Comparison of ENCODE assay signal across 19 cellular contexts in the genomic region with DNA sequence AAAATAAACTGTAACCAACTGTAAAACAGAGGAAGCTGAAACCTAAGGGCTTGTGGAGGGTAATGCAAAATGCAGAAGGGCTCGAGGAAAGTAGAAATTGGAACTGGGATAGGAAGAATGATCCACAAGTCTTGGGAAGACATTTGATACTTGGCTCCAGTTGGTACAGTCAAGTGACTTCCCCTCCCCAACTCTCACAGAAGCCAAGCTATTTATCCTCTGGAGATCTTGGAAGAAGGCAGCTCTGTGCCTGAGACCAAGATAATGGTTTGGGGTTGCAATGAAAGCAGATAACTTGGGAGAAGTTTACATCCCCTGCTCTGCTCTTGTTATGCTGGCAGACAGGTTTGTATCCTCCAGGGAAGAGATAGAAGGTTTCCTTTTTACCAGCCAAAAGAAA.
DNase-seq lines count a peak whose midpoint lies in the region; ATAC-seq, FAIRE-seq and TF ChIP-seq lines count a peak whose summit lies in the region.
"Had no signal": no experiment of that assay in that cellular context is flagged by ENCODE, and none has a peak within 500 bp of the region (broad histone marks: within the 10 kb centered on the region; RNA-seq: fewer than 3 reads in every experiment).

No MANE protein-coding gene starts in this region.

- no peak overlapping the region for H3K4ac ChIP-seq in H1 (replicated peaks; ENCODE audit: insufficient read length, low read depth, low read length)

- H3K23me2 ChIP-seq in H1 (ENCODE audit: low read depth, low read length) = no peaks in the 10 kb centered on the region

- H3K9me3 ChIP-seq in H1 (ENCODE audit: insufficient read depth in 2 of 2, low read depth in 1 of 2, low read length in 1 of 2) = no peaks in the 10 kb centered on the region
- H3K9me3 ChIP-seq: HAP-1 had no signal

- no peak overlapping the region for H3K9ac ChIP-seq in H1 (replicated peaks in 1 of 4; ENCODE audit: extremely low read depth in 1 of 4, low read depth in 3 of 4, low read length in 3 of 4)

- no peak overlapping the region for H4K91ac ChIP-seq in H1 (replicated peaks; ENCODE audit: insufficient read length, low read length)

- H3K4me3 ChIP-seq in GM23338 (no peak overlapping the region), H1 (ENCODE audit: extremely low read depth in 1 of 4, insufficient read depth in 2 of 4, low read depth in 3 of 4, low read length in 4 of 4) (no peak overlapping the region)
- H3K4me3 ChIP-seq: HAP-1 had no signal

- no peaks in the 10 kb centered on the region for H3K79me1 ChIP-seq in H1 (ENCODE audit: low read depth, low read length)

- H3K4me1 ChIP-seq in GM23338 (ENCODE audit: insufficient read depth) = no peaks in the 10 kb centered on the region
- H3K4me1 ChIP-seq in H1 (replicated peaks in 1 of 4; ENCODE audit: control insufficient read depth in 3 of 4, insufficient read depth in 4 of 4, low read length in 3 of 4) = no peaks in the 10 kb centered on the region

- H3K36me3 ChIP-seq in GM23338 (ENCODE audit: insufficient read depth) (no peaks in the 10 kb centered on the region), H1 (ENCODE audit: control insufficient read depth in 2 of 4, insufficient read depth in 4 of 4, low read length in 3 of 4) (no peaks in the 10 kb centered on the region)
- H3K36me3 ChIP-seq: HAP-1 had no signal

- H3K9me3 Mint-ChIP-seq in GM23338 = peaks cover 14% of the 10 kb centered on the region; the same call in 2 of the 3 replicates
- peaks cover 14% of the 10 kb centered on the region for H3K9me3 Mint-ChIP-seq in nephron

- H3K27me3 ChIP-seq in GM23338 (ENCODE audit: insufficient read depth) (no peaks in the 10 kb centered on the region), H1 (replicated peaks in 1 of 4; ENCODE audit: control insufficient read depth in 3 of 4, extremely low read depth in 1 of 4, insufficient read depth in 3 of 4, low read length in 3 of 4) (no peaks in the 10 kb centered on the region)

- H3K14ac ChIP-seq in H1 (ENCODE audit: insufficient read length) = no peak overlapping the region

- H2BK120ac ChIP-seq in H1 (replicated peaks; ENCODE audit: low read depth, low read length) = no peak overlapping the region

- no peak overlapping the region for H2AK5ac ChIP-seq in H1 (ENCODE audit: low read depth, low read length)

- H3K4me1 Mint-ChIP-seq in GM23338 (no peaks in the 10 kb centered on the region; the same call in 2 of the 3 replicates), nephron (peaks cover 11% of the 10 kb centered on the region)

- H4K20me1 ChIP-seq in GM23338 (replicated peaks; ENCODE audit: insufficient read depth) = no peaks in the 10 kb centered on the region; the same call in 1 of the 2 replicates
- no peaks in the 10 kb centered on the region for H4K20me1 ChIP-seq in H1 (replicated peaks in 1 of 2; ENCODE audit: control insufficient read depth in 1 of 2, insufficient read depth in 2 of 2, low read length in 2 of 2)

- peak; percentile 31; the same call in 1 of the 3 replicates for ATAC-seq in GM23338

- CTCF ChIA-PET in H1 (lab: Charles Lee; ENCODE audit: partially characterized antibody) (interaction anchor here (0.7 to 1.0 kb wide), 3 partner anchors 11 to 528 kb away, joined by 3 read pairs; no protein-coding TSS in a partner anchor), GM10248 (lab: Yijun Ruan, JAX) (interaction anchor here (1.8 kb wide), 1 partner anchor 45 kb away, joined by 4 read pairs; no protein-coding TSS in a partner anchor)

- POLR2A ChIA-PET in H1 (lab: Charles Lee; ENCODE audit: partially characterized antibody) = no interaction called here
- POLR2A ChIA-PET in GM10248 (lab: Yijun Ruan, JAX) = no interaction called here

- no peak overlapping the region for H2BK20ac ChIP-seq in H1 (ENCODE audit: low read length)

- H3K9me2 ChIP-seq in GM23338 (ENCODE audit: insufficient read depth) = no peaks in the 10 kb centered on the region

- no peak for FAIRE-seq in H1 (lab: Jason Lieb, UNC)
- FAIRE-seq: D721Med had no signal

- peak overlapping the region; percentile 83 for H2AFZ ChIP-seq in GM23338
- H2AFZ ChIP-seq in H1 (ENCODE audit: low read length) = peak overlapping the region; percentile 48

- no peaks in the 10 kb centered on the region for H3F3A ChIP-seq in GM23338 (replicated peaks; ENCODE audit: low read depth)

- no peak overlapping the region for H2BK12ac ChIP-seq in H1 (ENCODE audit: low read depth, low read length)

- no peak overlapping the region for H3K23ac ChIP-seq in H1 (ENCODE audit: insufficient read length)

- H3K4me3 Mint-ChIP-seq in GM23338 (no peak overlapping the region), nephron (no peak overlapping the region)

- TF ChIP-seq POLR2A in H1 (IDR thresholded peaks at IDR 0.05; ENCODE audit: control extremely low read depth in 1 of 2, low read depth in 2 of 2, low read length in 2 of 2) = no peak

- no peak overlapping the region for H3K56ac ChIP-seq in H1 (replicated peaks; ENCODE audit: insufficient read length, low read depth, low read length)

- H3K79me2 ChIP-seq in GM23338 (replicated peaks; ENCODE audit: insufficient read depth) (no peaks in the 10 kb centered on the region), H1 (ENCODE audit: control insufficient read depth in 1 of 2, insufficient read depth in 2 of 2, low read length in 2 of 2) (no peaks in the 10 kb centered on the region)

- H3K36me3 Mint-ChIP-seq in GM23338 (ENCODE audit: low read depth) (no peaks in the 10 kb centered on the region), nephron (ENCODE audit: low read depth) (no peaks in the 10 kb centered on the region)

- no peak overlapping the region for H3K18ac ChIP-seq in H1 (ENCODE audit: extremely low read depth, low read length)

- no peak overlapping the region for H2BK15ac ChIP-seq in H1 (ENCODE audit: low read length)

- H3K27ac ChIP-seq in GM23338 (ENCODE audit: low read depth) = no peak overlapping the region
- H3K27ac ChIP-seq in H1 (ENCODE audit: low read depth, low read length) = no peak overlapping the region
- H3K27ac ChIP-seq: C4-2B, HL-60 had no signal

- H3K27ac Mint-ChIP-seq in GM23338 (no peak overlapping the region), nephron (peak overlapping the region in 2 of 3 experiments; percentile 18 to 19)

- H4K5ac ChIP-seq in H1 (ENCODE audit: insufficient read length, low read depth, low read length) = no peak overlapping the region

- whole genome bisulfite sequencing in H1 (ENCODE audit: extremely low coverage in 1 of 2, insufficient coverage in 1 of 2, insufficient read length in 1 of 2, insufficient replicate concordance in 2 of 2, low coverage in 1 of 2, low lambda C conversion rate in 2 of 2, missing lambda C conversion rate in 1 of 2), 2 experiments = 88% methylated on average over 1 of the region's 1 CpG; no CpG with 5 or more reads in 1 of the 2 experiments

- DNase-seq in GM23338 (ENCODE audit: low spot score) (peak; percentile 1), NCI-H2171 treated with DMSO at 0.1 percent for 48 hours (lab: John Stamatoyannopoulos, UW) (peak; percentile 77), H1 (ENCODE audit: low read depth in 1 of 2, low spot score in 2 of 2) (no peak), NCI-H1436 treated with DMSO at 0.1 percent for 48 hours (lab: John Stamatoyannopoulos, UW) (no peak), GM10248 (ENCODE audit: extremely low spot score) (no peak), AG08396 (ENCODE audit: low spot score) (no peak), NCI-H345 (lab: John Stamatoyannopoulos, UW) (no peak)
- DNase-seq: AML-193, MM.1S, NCI-H1092, NCI-H146, NCI-H2029 treated with DMSO at 0.1 percent for 48 hours, NCI-H2227 treated with DMSO at 0.1 percent for 48 hours, NCI-H524 treated with DMSO at 0.1 percent for 48 hours had no signal

- no peak overlapping the region for H3K4me2 ChIP-seq in GM23338
- no peak overlapping the region for H3K4me2 ChIP-seq in H1 (ENCODE audit: insufficient read depth in 1 of 2, low read depth in 2 of 2, low read length in 2 of 2)

- no peak for TF ChIP-seq CTCF in GM23338 (conservative IDR thresholded peaks at IDR 0.05; ENCODE audit: low read depth in 2 of 2)
- no peak for TF ChIP-seq CTCF in H1 (IDR thresholded peaks at IDR 0.05; ENCODE audit: control extremely low read depth in 1 of 3, insufficient read depth in 1 of 3, low read depth in 1 of 3, low read length in 3 of 3)
- TF ChIP-seq CTCF in nephron (IDR thresholded peaks at IDR 0.05; ENCODE audit: unreplicated experiment in 3 of 3) = no peak
- no peak for TF ChIP-seq CTCF in GM10248 (IDR thresholded peaks at IDR 0.05; ENCODE audit: control extremely low read depth, extremely low read depth, low read depth, missing control alignments)

- H3K27me3 Mint-ChIP-seq in GM23338 (ENCODE audit: insufficient read depth, low read depth, poor library complexity) (no peaks in the 10 kb centered on the region), nephron (ENCODE audit: low read depth) (no peaks in the 10 kb centered on the region)

- H2BK5ac ChIP-seq in H1 (ENCODE audit: low read depth, low read length) = no peak overlapping the region

- no peak overlapping the region for H4K8ac ChIP-seq in H1 (ENCODE audit: extremely low read depth, insufficient read depth, low read length)

- TF ChIP-seq RAD21 in H1 (IDR thresholded peaks at IDR 0.05 in 1 of 2, conservative IDR thresholded peaks at IDR 0.05 in 1 of 2; ENCODE audit: low read depth in 2 of 2, low read length in 2 of 2) = no peak

- TF ChIP-seq EP300 in H1 (IDR thresholded peaks at IDR 0.05; ENCODE audit: borderline replicate concordance in 1 of 2, low read depth in 2 of 2, low read length in 2 of 2) = no peak

TF ChIP-seq in GM23338, 12 proteins besides CTCF, POLR2A, EP300 and RAD21 (continues in another document):
- TF ChIP-seq EZH2phosphoT487 (IDR thresholded peaks at IDR 0.05; ENCODE audit: unreplicated experiment) (no peak), ETS1 (IDR thresholded peaks at IDR 0.05) (no peak)

TF ChIP-seq in H1, 55 proteins besides CTCF, POLR2A, EP300 and RAD21:
- TF ChIP-seq NRF1 (IDR thresholded peaks at IDR 0.05; ENCODE audit: low read depth, low read length) = no peak
- no peak for TF ChIP-seq TAF1 (IDR thresholded peaks at IDR 0.05; ENCODE audit: low read depth, low read length)
- TF ChIP-seq SIX5 (IDR thresholded peaks at IDR 0.05; ENCODE audit: low read depth, low read length) = no peak
- no peak for TF ChIP-seq CHD1 (IDR thresholded peaks at IDR 0.05; ENCODE audit: low read depth, low read length)
- TF ChIP-seq CTBP2 (IDR thresholded peaks at IDR 0.05; ENCODE audit: borderline replicate concordance, insufficient read depth, insufficient read length, low read length) = no peak

Comparison
In these comparisons a context has a peak if more than half of its experiments do, and no peak if none do; other contexts are left out.
1. DNase-seq: peak in GM23338 (single experiment) and NCI-H2171 treated with DMSO at 0.1 percent for 48 hours (single experiment); none in H1 (0 of 2), NCI-H1436 treated with DMSO at 0.1 percent for 48 hours (single experiment), GM10248 (single experiment), AG08396 (single experiment) and NCI-H345 (single experiment).